Comparison of ENCODE assay signal across 9 cellular contexts in genomic region chr6:2790588-2790987, GRCh38. TPM values are rescaled to one million over a fixed set of nuclear protein-coding genes. Genes with fewer than 3 reads are reported as not detected.
DNase-seq lines count a peak whose midpoint lies in the region; ATAC-seq, FAIRE-seq and TF ChIP-seq lines count a peak whose summit lies in the region.
"Had no signal": no experiment of that assay in that cellular context is flagged by ENCODE, and none has a peak within 500 bp of the region (broad histone marks: within the 10 kb centered on the region; RNA-seq: fewer than 3 reads in every experiment).

No MANE protein-coding gene starts in this region.

- TF ChIP-seq RAD21 in K562 (CRISPR knock-in tag; conservative IDR thresholded peaks at IDR 0.05 in 1 of 2, IDR thresholded peaks at IDR 0.05 in 1 of 2) = no peak

- WGBS in K562 (ENCODE audit: insufficient coverage, low coverage, missing lambda C conversion rate) = 55% methylated on average over 4 of the region's 4 CpGs
- no CpG with 5 or more reads among the region's 4 CpGs for WGBS in iPS DF 6.9 (ENCODE audit: insufficient coverage, insufficient read length)

- H3K4me3 ChIP-seq in K562 (no peak overlapping the region), iPS DF 6.9 (ENCODE audit: low read length) (no peak overlapping the region), stomach smooth muscle (ENCODE audit: low read length in 2 of 2) (peak overlapping the region; percentile 23 to 59), MM.1S (ENCODE audit: low read length) (no peak overlapping the region)

- H3K36me3 ChIP-seq in K562 (ENCODE audit: control insufficient read depth, insufficient read depth, low read length) = peaks cover 16% of the 10 kb centered on the region
- no peaks in the 10 kb centered on the region for H3K36me3 ChIP-seq in iPS DF 6.9 (ENCODE audit: control insufficient read depth, insufficient read depth, low read length)
- H3K36me3 ChIP-seq in stomach smooth muscle (ENCODE audit: control insufficient read depth in 2 of 2, insufficient read depth in 2 of 2, low read length in 2 of 2) = peaks cover 6% of the 10 kb centered on the region in 2 donors
- H3K36me3 ChIP-seq in MM.1S (replicated peaks; ENCODE audit: insufficient read depth, low read length) = no peaks in the 10 kb centered on the region

- no peaks in the 10 kb centered on the region for H3K9me2 ChIP-seq in MM.1S (replicated peaks; ENCODE audit: insufficient read depth, low read length)

- peak overlapping the region; percentile 66 for H3K4me3 Mint-ChIP-seq in HFFc6

- no peak for TF ChIP-seq EP300 in K562 (IDR thresholded peaks at IDR 0.05; ENCODE audit: low read length)

- H3K9me3 Mint-ChIP-seq in HFFc6 = no peaks in the 10 kb centered on the region

- H3K4me2 ChIP-seq in K562 (ENCODE audit: insufficient read depth, low read length) (no peak overlapping the region), MM.1S (ENCODE audit: low read depth, low read length) (no peak overlapping the region)
- H3K4me2 ChIP-seq: KMS-11 had no signal

- no TSS peak for BruUV-seq in K562 (replicated peaks; lab: Mats Ljungman, UMichigan)

- no peak for FAIRE-seq in K562 (lab: Jason Lieb, UNC)

- H3K4me1 ChIP-seq in K562 (replicated peaks in 1 of 2; ENCODE audit: control insufficient read depth in 2 of 2, insufficient read depth in 2 of 2, low read length in 2 of 2) = peaks cover 0 to 2% of the 10 kb centered on the region in 2 experiments; a peak in 2 of 5 replicates
- no peaks in the 10 kb centered on the region for H3K4me1 ChIP-seq in iPS DF 6.9 (ENCODE audit: control insufficient read depth, insufficient read depth, low read length)
- H3K4me1 ChIP-seq in stomach smooth muscle (ENCODE audit: control insufficient read depth, insufficient read depth, low read length) = peaks cover 22% of the 10 kb centered on the region
- no peaks in the 10 kb centered on the region for H3K4me1 ChIP-seq in MM.1S (ENCODE audit: low read length)

- TF ChIP-seq POLR2A in K562 (conservative IDR thresholded peaks at IDR 0.05) = no peak

- CTCF ChIA-PET in K562 (lab: Yijun Ruan, JAX; ENCODE audit: low intra/inter-chr PET ratio) = interaction anchor here (0.6 to 3.0 kb wide), 8 partner anchors 52 to 425 kb away, joined by 4 to 21 read pairs (median 8); no protein-coding TSS in a partner anchor

- in situ Hi-C loops in K562 (cut with MboI) = no loop called here

- peaks cover 20% of the 10 kb centered on the region for H3K36me3 Mint-ChIP-seq in HFFc6 (ENCODE audit: low read depth)

- no peaks in the 10 kb centered on the region for H3K9me1 ChIP-seq in K562 (ENCODE audit: control insufficient read depth, insufficient read depth, low read length)

- no peaks in the 10 kb centered on the region for H3F3A ChIP-seq in MM.1S (ENCODE audit: insufficient read depth, low read length)

- H3K79me2 ChIP-seq in K562 (ENCODE audit: control insufficient read depth, insufficient read depth, low read length) = peaks cover 7% of the 10 kb centered on the region; the same call in 1 of the 3 replicates
- H3K79me2 ChIP-seq in MM.1S (ENCODE audit: low read length) = no peaks in the 10 kb centered on the region

- intact Hi-C loops in K562 (cut with micrococcal nuclease) = loop anchor here (2.0 to 5.0 kb wide), 3 partner anchors 53 to 264 kb away; no protein-coding TSS in a partner anchor

- peak overlapping the region in 1 of 2 experiments; percentile 67; a peak in 1 of 4 replicates for H3K9ac ChIP-seq in K562 (ENCODE audit: insufficient read depth in 1 of 2, low read depth in 2 of 2, low read length in 2 of 2)
- H3K9ac ChIP-seq in stomach smooth muscle (ENCODE audit: low read length in 2 of 2) = peak overlapping the region; percentile 30 to 31
- H3K9ac ChIP-seq in MM.1S (ENCODE audit: low read length) = no peak overlapping the region
- H3K9ac ChIP-seq: KMS-11 had no signal

- POLR2A ChIA-PET in K562 (lab: Yijun Ruan, JAX) = interaction anchor here (0.7 to 1.6 kb wide), 14 partner anchors 8 to 263 kb away, joined by 3 to 10 read pairs (median 4); partner anchors contain the start of gene SERPINB1

- H3K27me3 ChIP-seq in K562 (ENCODE audit: control insufficient read depth in 2 of 2, insufficient read depth in 2 of 2, low read length in 2 of 2) = no peaks in the 10 kb centered on the region
- no peaks in the 10 kb centered on the region for H3K27me3 ChIP-seq in iPS DF 6.9 (ENCODE audit: control insufficient read depth, insufficient read depth, low read length)
- no peaks in the 10 kb centered on the region for H3K27me3 ChIP-seq in stomach smooth muscle (ENCODE audit: control insufficient read depth in 1 of 2, insufficient read depth in 2 of 2, low read length in 2 of 2)
- H3K27me3 ChIP-seq in MM.1S (replicated peaks; ENCODE audit: insufficient read depth, low read length) = no peaks in the 10 kb centered on the region

- H3K27me3 Mint-ChIP-seq in HFFc6 (ENCODE audit: insufficient read depth) = peaks cover 2% of the 10 kb centered on the region

- DNase-seq in HFFc6 (peak; percentile 38), K562 (ENCODE audit: extremely low read depth in 1 of 4, low spot score in 3 of 4) (no peak), iPS DF 6.9 (ENCODE audit: low read depth, low spot score) (peak; percentile 27), NCI-H748 treated with DMSO at 0.1 percent for 48 hours (lab: John Stamatoyannopoulos, UW) (no peak), H4 (ENCODE audit: low spot score) (no peak), T1000 (lab: John Stamatoyannopoulos, UW) (no peak), MM.1S (no peak)

- peak; percentile 60 for ATAC-seq in K562

- peak overlapping the region; percentile 88 for H3K27ac Mint-ChIP-seq in HFFc6

- H2AFZ ChIP-seq in K562 (ENCODE audit: low read depth, low read length) (0 out of 2 replicates have a peak overlapping the region, but pooled peaks have one; percentile 53), MM.1S (ENCODE audit: low read length) (no peak overlapping the region)

- H3K27ac ChIP-seq in K562 (ENCODE audit: extremely low read depth, low read depth, low read length) (no peak overlapping the region), iPS DF 6.9 (ENCODE audit: low read length) (no peak overlapping the region), stomach smooth muscle (ENCODE audit: low read length) (peak overlapping the region; percentile 76), MM.1S (ENCODE audit: low read length) (no peak overlapping the region)
- H3K27ac ChIP-seq: KMS-11 had no signal

- no peaks in the 10 kb centered on the region for H4K20me1 ChIP-seq in K562 (replicated peaks; ENCODE audit: control insufficient read depth, insufficient read depth, low read length)
- no peaks in the 10 kb centered on the region for H4K20me1 ChIP-seq in MM.1S (ENCODE audit: insufficient read depth, low read length)

- peaks cover 46% of the 10 kb centered on the region for H3K4me1 Mint-ChIP-seq in HFFc6 (ENCODE audit: low read depth)

- TF ChIP-seq CTCF in HFFc6 (IDR thresholded peaks at IDR 0.05) (no peak), K562 (IDR thresholded peaks at IDR 0.05 in 2 of 3, conservative IDR thresholded peaks at IDR 0.05 in 1 of 3; ENCODE audit: insufficient read depth in 2 of 3, low read depth in 1 of 3, low read length in 3 of 3) (no peak), MM.1S (IDR thresholded peaks at IDR 0.05; ENCODE audit: low read length) (no peak)

- H3K9me3 ChIP-seq in K562 (replicated peaks; ENCODE audit: control insufficient read depth, insufficient read depth, low read depth, low read length) = 0 out of 2 replicates have a peak, but pooled peaks cover 4% of the 10 kb centered on the region
- H3K9me3 ChIP-seq in iPS DF 6.9 (ENCODE audit: control insufficient read depth, insufficient read depth, low read length) = no peaks in the 10 kb centered on the region
- no peaks in the 10 kb centered on the region for H3K9me3 ChIP-seq in stomach smooth muscle (ENCODE audit: control insufficient read depth in 2 of 2, low read length in 2 of 2)
- H3K9me3 ChIP-seq in MM.1S (replicated peaks; ENCODE audit: insufficient read depth, low read length) = no peaks in the 10 kb centered on the region

RNA-seq across cellular contexts. Expression of gene WRNIP1, which starts 25.4 kb away (rescaled TPM):
- total RNA-seq in HFFc6 (2021; fragmentation: NEBNext Ultra II Directional; extraction: Animal tissue kit (Norgen Biotek cat#: 25700)) = 10 to 100 TPM; 31.9 to 40.4 (median 33.5) TPM
- 22.1 and 23.9 TPM in 2 replicates for total RNA-seq in K562 (2011; cell fraction: chromatin; rRNA removed; ENCODE audit: low replicate concordance)
- total RNA-seq in K562 (2011; cell fraction: nucleolus; rRNA removed) = 25.7 and 28.6 TPM in 2 replicates
- 23.4 and 25.1 TPM in 2 replicates for total RNA-seq in K562 (2011; cell fraction: nucleoplasm; rRNA removed)
- total RNA-seq in K562 (2014; rRNA removed) (57.6 and 66.2 TPM in 2 replicates), K562 (2014; rRNA removed; fragmentation: Illumina TruSeq; extraction: Trizol) (35.8 and 41.6 TPM in 2 replicates), K562 (2015; rRNA removed; fragmentation: Illumina TruSeq; extraction: Trizol) (57.9 and 59.8 TPM in 2 replicates), K562 (2021) (43.6 and 48.6 TPM in 2 replicates)
- polyA plus RNA-seq in K562 (2011; rRNA removed) (38.9 and 44.1 TPM in 2 replicates), K562 (2014; fragmentation: Illumina TruSeq; extraction: Trizol) (52.1 and 63.6 TPM in 2 replicates), K562 (2014; fragmentation: Nextera tagmentation; extraction: Ambion mirVana) (10 to 100 TPM; 13.2 to 15.9 TPM), K562 (2014; rRNA removed) (58.3 and 59.8 TPM in 2 replicates)
- 48.7 and 64.2 TPM in 2 replicates for polyA plus RNA-seq in K562 (2011; cell fraction: cytosol; rRNA removed)
- 70.8 and 98.6 TPM in 2 replicates for polyA plus RNA-seq in K562 (2011; cell fraction: nucleus; rRNA removed)
- 48.5 and 50.6 TPM in 2 replicates for polyA plus RNA-seq in K562 (2012)
- 32.3 and 38.6 TPM in 2 replicates for polyA minus RNA-seq in K562 (2011; rRNA and poly(A)+ RNA removed)
- polyA minus RNA-seq in K562 (2011; cell fraction: cytosol; rRNA and poly(A)+ RNA removed) = 23.3 and 23.9 TPM in 2 replicates
- 36.5 and 48.5 TPM in 2 replicates for polyA minus RNA-seq in K562 (2011; cell fraction: nucleus; rRNA and poly(A)+ RNA removed)
- total RNA-seq in H4 (2014; rRNA removed; shearing (Covaris generic)) = 63.4 and 69.0 TPM in 2 replicates

RNA-seq across cellular contexts. Expression of gene MYLK4, which starts 39.9 kb away (rescaled TPM):
- under 1 TPM; 0.10 to 0.21 (median 0.12) TPM for total RNA-seq in HFFc6 (2021; fragmentation: NEBNext Ultra II Directional; extraction: Animal tissue kit (Norgen Biotek cat#: 25700))
- 0.07 and 0.16 TPM in 2 replicates for total RNA-seq in K562 (2011; cell fraction: chromatin; rRNA removed; ENCODE audit: low replicate concordance)
- under 0.01 TPM in 1 of 2 replicates, not detected in the other for total RNA-seq in K562 (2011; cell fraction: nucleolus; rRNA removed)
- 0.07 TPM in 1 of 2 replicates, not detected in the other for total RNA-seq in K562 (2011; cell fraction: nucleoplasm; rRNA removed)
- 0.04 and 0.09 TPM in 2 replicates for total RNA-seq in K562 (2014; rRNA removed)
- 0.04 and 0.06 TPM in 2 replicates for total RNA-seq in K562 (2014; rRNA removed; fragmentation: Illumina TruSeq; extraction: Trizol)
- 0.07 and 0.15 TPM in 2 replicates for total RNA-seq in K562 (2015; rRNA removed; fragmentation: Illumina TruSeq; extraction: Trizol)
- 0.02 and 0.07 TPM in 2 replicates for total RNA-seq in K562 (2021)
- 0.03 and 0.09 TPM in 2 replicates for polyA plus RNA-seq in K562 (2011; rRNA removed)
- polyA plus RNA-seq in K562 (2011; cell fraction: cytosol; rRNA removed) = 0.01 and 0.09 TPM in 2 replicates
- polyA plus RNA-seq in K562 (2011; cell fraction: nucleus; rRNA removed) = 0.30 and 0.67 TPM in 2 replicates
- polyA plus RNA-seq in K562 (2012) = 0.07 and 0.25 TPM in 2 replicates
- polyA plus RNA-seq in K562 (2014; fragmentation: Illumina TruSeq; extraction: Trizol) = 0.03 and 0.06 TPM in 2 replicates
- under 1 TPM; 0.01 to 0.03 TPM for polyA plus RNA-seq in K562 (2014; fragmentation: Nextera tagmentation; extraction: Ambion mirVana)
- polyA plus RNA-seq in K562 (2014; rRNA removed) = 0.15 and 0.30 TPM in 2 replicates
- 0.09 TPM in 1 of 2 replicates, not detected in the other for polyA minus RNA-seq in K562 (2011; rRNA and poly(A)+ RNA removed)
- not detected in 2 replicates for polyA minus RNA-seq in K562 (2011; cell fraction: cytosol; rRNA and poly(A)+ RNA removed)
- polyA minus RNA-seq in K562 (2011; cell fraction: nucleus; rRNA and poly(A)+ RNA removed) = under 0.01 and 0.22 TPM in 2 replicates
- total RNA-seq in H4 (2014; rRNA removed; shearing (Covaris generic)) = 0.10 and 0.48 TPM in 2 replicates

RNA-seq across cellular contexts. Expression of gene SERPINB1, which starts 51.1 kb away (rescaled TPM):
- total RNA-seq in HFFc6 (2021; fragmentation: NEBNext Ultra II Directional; extraction: Animal tissue kit (Norgen Biotek cat#: 25700)) = 10 to 100 TPM; 21.1 to 39.2 (median 29.3) TPM
- 11.1 and 19.1 TPM in 2 replicates for total RNA-seq in K562 (2011; cell fraction: chromatin; rRNA removed; ENCODE audit: low replicate concordance)
- 13.9 and 18.2 TPM in 2 replicates for total RNA-seq in K562 (2011; cell fraction: nucleolus; rRNA removed)
- total RNA-seq in K562 (2011; cell fraction: nucleoplasm; rRNA removed) = 16.9 and 26.9 TPM in 2 replicates
- 36.7 and 41.2 TPM in 2 replicates for total RNA-seq in K562 (2014; rRNA removed)
- 49.3 and 62.5 TPM in 2 replicates for total RNA-seq in K562 (2014; rRNA removed; fragmentation: Illumina TruSeq; extraction: Trizol)
- total RNA-seq in K562 (2015; rRNA removed; fragmentation: Illumina TruSeq; extraction: Trizol) = 31.9 and 33.9 TPM in 2 replicates
- total RNA-seq in K562 (2021) = 45.6 and 46.5 TPM in 2 replicates
- polyA plus RNA-seq in K562 (2011; rRNA removed) = 49.4 and 108 TPM in 2 replicates
- 24.3 and 27.5 TPM in 2 replicates for polyA plus RNA-seq in K562 (2011; cell fraction: cytosol; rRNA removed)
- polyA plus RNA-seq in K562 (2011; cell fraction: nucleus; rRNA removed) = 22.6 and 24.2 TPM in 2 replicates
- 44.7 and 93.0 TPM in 2 replicates for polyA plus RNA-seq in K562 (2012)
- polyA plus RNA-seq in K562 (2014; fragmentation: Illumina TruSeq; extraction: Trizol) = 57.7 and 78.3 TPM in 2 replicates
- 10 to 100 TPM; 63.8 to 68.7 TPM for polyA plus RNA-seq in K562 (2014; fragmentation: Nextera tagmentation; extraction: Ambion mirVana)
- polyA plus RNA-seq in K562 (2014; rRNA removed) = 61.9 and 66.9 TPM in 2 replicates
- polyA minus RNA-seq in K562 (2011; rRNA and poly(A)+ RNA removed) = 48.6 and 55.2 TPM in 2 replicates
- polyA minus RNA-seq in K562 (2011; cell fraction: cytosol; rRNA and poly(A)+ RNA removed) = 25.9 and 43.6 TPM in 2 replicates
- polyA minus RNA-seq in K562 (2011; cell fraction: nucleus; rRNA and poly(A)+ RNA removed) = 20.3 and 22.5 TPM in 2 replicates
- 26.9 and 38.9 TPM in 2 replicates for total RNA-seq in H4 (2014; rRNA removed; shearing (Covaris generic))

Comparison
In these comparisons a context has a peak if more than half of its experiments do, and no peak if none do; other contexts are left out.
1. DNase-seq: peak in HFFc6 (single experiment) and iPS DF 6.9 (single experiment); none in K562 (0 of 4), NCI-H748 treated with DMSO at 0.1 percent for 48 hours (single experiment), H4 (single experiment), T1000 (single experiment) and MM.1S (single experiment).
2. H3K4me3 ChIP-seq: peak in stomach smooth muscle (2 of 2); none in K562 (single experiment), iPS DF 6.9 (single experiment) and MM.1S (single experiment).